9 cellular contexts compared by ENCODE assay signal in genomic region chr6:29626948-29627761, GRCh38. TPM values are rescaled to one million over a fixed set of nuclear protein-coding genes. Genes with fewer than 3 reads are reported as not detected.
DNase-seq lines count a peak whose midpoint lies in the region; ATAC-seq and TF ChIP-seq lines count a peak whose summit lies in the region.
"Had no signal": no experiment of that assay in that cellular context is flagged by ENCODE, and none has a peak within 500 bp of the region (broad histone marks: within the 10 kb centered on the region; RNA-seq: fewer than 3 reads in every experiment).

No MANE protein-coding gene starts in this region.

- H3K36me3 ChIP-seq in cardiac muscle cell: peaks cover 15% of the 10 kb centered on the region

- peak overlapping the region; percentile 74 for H3K4me3 Mint-ChIP-seq in activated B cell treated with CpG ODN at 0.5 μM for 24 hours

- peak; percentile 25 for DNase-seq in EL
- DNase-seq in activated B cell treated with CpG ODN at 0.5 μM for 24 hours: no peak
- peak; percentile 10 to 20 for DNase-seq in cardiac muscle cell (ENCODE audit: low read depth in 1 of 2, low spot score in 1 of 2)
- DNase-seq in sciatic nerve (ENCODE audit: low spot score): peak; percentile 62
- no peak for DNase-seq in retina
- DNase-seq in OCI-M1 (lab: John Stamatoyannopoulos, UW): no peak

- H3K27me3 ChIP-seq in cardiac muscle cell: no peaks in the 10 kb centered on the region

- POLR2A ChIA-PET in activated B cell treated with CpG ODN at 0.5 μM for 24 hours (lab: Charles Lee): interaction anchor here (3.7 kb wide), 1 partner anchor 23 kb away, joined by 18 read pairs; no protein-coding TSS in a partner anchor

- H3K36me3 Mint-ChIP-seq in activated B cell treated with CpG ODN at 0.5 μM for 24 hours (ENCODE audit: low read depth): peaks cover 31% of the 10 kb centered on the region

- no peak for TF ChIP-seq CTCF in activated B cell treated with CpG ODN at 0.5 μM for 24 hours (IDR thresholded peaks at IDR 0.05)
- no peak for TF ChIP-seq CTCF in cardiac muscle cell (IDR thresholded peaks at IDR 0.05; ENCODE audit: low read depth, low read length)

- peaks cover 41% of the 10 kb centered on the region for H3K4me1 Mint-ChIP-seq in activated B cell treated with CpG ODN at 0.5 μM for 24 hours

- H3K4me3 ChIP-seq in cardiac muscle cell: peak overlapping the region; percentile 57

- ATAC-seq in activated B cell treated with CpG ODN at 0.5 μM for 24 hours (ENCODE audit: low read depth): no peak
- ATAC-seq in sciatic nerve: peak; percentile 14
- ATAC-seq in GM18511 (IDR thresholded peaks at IDR 0.05; ENCODE audit: unreplicated experiment): no peak
- ATAC-seq in GM19463 (IDR thresholded peaks at IDR 0.05; ENCODE audit: unreplicated experiment): no peak

- no peak overlapping the region for H3K27ac ChIP-seq in cardiac muscle cell

- H3K27me3 Mint-ChIP-seq in activated B cell treated with CpG ODN at 0.5 μM for 24 hours: no peaks in the 10 kb centered on the region

- no peaks in the 10 kb centered on the region for H3K9me3 ChIP-seq in cardiac muscle cell (ENCODE audit: low read depth)

- H3K27ac Mint-ChIP-seq in activated B cell treated with CpG ODN at 0.5 μM for 24 hours: peak overlapping the region; percentile 57

- intact Hi-C loops in activated B cell treated with CpG ODN at 0.5 μM for 24 hours (cut with micrococcal nuclease) (no loop called here), sciatic nerve (cut with DNase I) (no loop called here)

- H3K9me3 Mint-ChIP-seq in activated B cell treated with CpG ODN at 0.5 μM for 24 hours: no peaks in the 10 kb centered on the region

- no peaks in the 10 kb centered on the region for H3K4me1 ChIP-seq in cardiac muscle cell (ENCODE audit: low read depth)

- CTCF ChIA-PET in activated B cell treated with CpG ODN at 0.5 μM for 24 hours (lab: Charles Lee): interaction anchor here (2.2 kb wide), 1 partner anchor 27 kb away, joined by 9 read pairs; no protein-coding TSS in a partner anchor

RNA-seq across cellular contexts. Expression of gene GABBR1, which starts 5.8 kb away (rescaled TPM):
- total RNA-seq in activated B cell treated with CpG ODN at 0.5 μM for 24 hours (88.9 and 117 TPM in 2 replicates), cardiac muscle cell (50.2 and 101 TPM in 2 replicates), sciatic nerve (106 TPM)
- 67.0 and 113 TPM in 2 replicates for polyA plus RNA-seq in cardiac muscle cell

RNA-seq across cellular contexts. Expression of gene MOG, which starts 29.7 kb away (rescaled TPM):
- total RNA-seq in activated B cell treated with CpG ODN at 0.5 μM for 24 hours: not detected in 2 replicates
- total RNA-seq in cardiac muscle cell: 1.3 and 1.8 TPM in 2 replicates
- polyA plus RNA-seq in cardiac muscle cell: 2.4 and 2.9 TPM in 2 replicates
- not detected for total RNA-seq in sciatic nerve
- total RNA-seq: M059J had no signal

RNA-seq across cellular contexts. Expression of gene OR2H2, which starts 42.2 kb away (rescaled TPM):
- total RNA-seq in activated B cell treated with CpG ODN at 0.5 μM for 24 hours (not detected in 2 replicates), cardiac muscle cell (not detected in 2 replicates), sciatic nerve (not detected)
- polyA plus RNA-seq in cardiac muscle cell: 0.73 and 0.80 TPM in 2 replicates
- total RNA-seq: M059J had no signal

RNA-seq across cellular contexts. Expression of gene ZFP57, which starts 53.8 kb away (rescaled TPM):
- total RNA-seq in activated B cell treated with CpG ODN at 0.5 μM for 24 hours (5.2 and 5.5 TPM in 2 replicates), cardiac muscle cell (4.1 and 4.9 TPM in 2 replicates), sciatic nerve (not detected)
- 3.5 and 6.7 TPM in 2 replicates for polyA plus RNA-seq in cardiac muscle cell

Comparison
In these comparisons a context has a peak if more than half of its experiments do, and no peak if none do; other contexts are left out.
1. DNase-seq: peak in EL (single experiment), cardiac muscle cell (2 of 2) and sciatic nerve (single experiment); none in activated B cell treated with CpG ODN at 0.5 μM for 24 hours (single experiment), retina (single experiment) and OCI-M1 (single experiment).